21 cellular contexts compared by ENCODE assay signal in genomic region chr5:139284295-139284694, GRCh38. TPM values are rescaled to one million over a fixed set of nuclear protein-coding genes. Genes with fewer than 3 reads are reported as not detected.
A peak's percentile ranks its signal among the peaks of the same experiment; 100 is the strongest.
DNase-seq lines count a peak whose midpoint lies in the region; ATAC-seq and TF ChIP-seq lines count a peak whose summit lies in the region.
"Had no signal": no experiment of that assay in that cellular context is flagged by ENCODE, and none has a peak within 500 bp of the region (broad histone marks: within the 10 kb centered on the region; RNA-seq: fewer than 3 reads in every experiment).

No MANE protein-coding gene starts in this region.

- H3K36me3 Mint-ChIP-seq in stimulated activated naive CD8-positive, alpha-beta T cell treated with anti-CD3 and anti-CD28 coated beads, Interleukin-15, Interleukin-2, amounts not matched to agents 100 ng/mL and 50 ng/mL, for 24 hours (ENCODE audit: low read depth), result peaks cover 73% of the 10 kb centered on the region
- H3K36me3 Mint-ChIP-seq in endodermal cell (ENCODE audit: low read depth), result peaks cover 55% of the 10 kb centered on the region
- H3K36me3 Mint-ChIP-seq in stimulated activated effector memory CD8-positive, alpha-beta T cell treated with anti-CD3 and anti-CD28 coated beads, Interleukin-12 subunit alpha, Interleukin-12 subunit beta, amount 100 ng/mL, for 72 hours, result peaks cover 92% of the 10 kb centered on the region
- H3K36me3 Mint-ChIP-seq in effector memory CD8-positive, alpha-beta T cell (ENCODE audit: insufficient read depth), result peaks cover 13% of the 10 kb centered on the region

- TF ChIP-seq CTCF in VCaP (conservative IDR thresholded peaks at IDR 0.05) (no peak), endodermal cell (conservative IDR thresholded peaks at IDR 0.05) (no peak)

- DNase-seq in stimulated activated naive CD8-positive, alpha-beta T cell treated with anti-CD3 and anti-CD28 coated beads, Interleukin-15, Interleukin-2, amounts not matched to agents 100 U/mL and 50 U/mL, for 24 hours, result no peak
- DNase-seq in endodermal cell (peak; percentile 31), OCI-M1 (lab: John Stamatoyannopoulos, UW) (no peak), RKO (ENCODE audit: low spot score) (no peak)
- no peak for DNase-seq in stimulated activated effector memory CD8-positive, alpha-beta T cell treated with anti-CD3 and anti-CD28 coated beads, Interleukin-12 subunit alpha, Interleukin-12 subunit beta, amount 100 ng/mL, for 72 hours (ENCODE audit: low spot score in 2 of 2)
- no peak for DNase-seq in effector memory CD8-positive, alpha-beta T cell
- DNase-seq: Calu3; CD8-positive, alpha-beta T cell; DMS79 treated with DMSO at 0.1 percent for 48 hours; GF-D8; GM23248; H7; HFFc6; IMR-90 had no signal

- H3K4me1 ChIP-seq in endodermal cell (ENCODE audit: control insufficient read depth, insufficient read depth, low read length), result peaks cover 28% of the 10 kb centered on the region

- no peak for ATAC-seq in stimulated activated naive CD8-positive, alpha-beta T cell treated with anti-CD3 and anti-CD28 coated beads, Interleukin-15, Interleukin-2, amounts not matched to agents 100 U/mL and 50 U/mL, for 24 hours
- no peak for ATAC-seq in stimulated activated effector memory CD8-positive, alpha-beta T cell treated with anti-CD3 and anti-CD28 coated beads, Interleukin-12 subunit alpha, Interleukin-12 subunit beta, amount 100 ng/mL, for 72 hours
- ATAC-seq in effector memory CD8-positive, alpha-beta T cell (replicated peaks), result no peak
- ATAC-seq: CD8-positive, alpha-beta T cell; GM12878; HCT116 had no signal

- H3K9me3 ChIP-seq in endodermal cell (ENCODE audit: control insufficient read depth, low read length), result no peaks in the 10 kb centered on the region
- H3K9me3 ChIP-seq: BLaER1 treated with 17β-estradiol and CSF1 and Interleukin-3, amounts not matched to agents 10 nM and 100 nM had no signal

- H3K4me3 Mint-ChIP-seq in stimulated activated naive CD8-positive, alpha-beta T cell treated with anti-CD3 and anti-CD28 coated beads, Interleukin-15, Interleukin-2, amounts not matched to agents 100 ng/mL and 50 ng/mL, for 24 hours, result no peak overlapping the region
- no peak overlapping the region for H3K4me3 Mint-ChIP-seq in endodermal cell
- H3K4me3 Mint-ChIP-seq in stimulated activated effector memory CD8-positive, alpha-beta T cell treated with anti-CD3 and anti-CD28 coated beads, Interleukin-12 subunit alpha, Interleukin-12 subunit beta, amount 100 ng/mL, for 72 hours, result no peak overlapping the region
- H3K4me3 Mint-ChIP-seq in effector memory CD8-positive, alpha-beta T cell, result no peak overlapping the region
- H3K4me3 Mint-ChIP-seq: B cell; CD8-positive, alpha-beta T cell; HFFc6 had no signal

- peak overlapping the region; percentile 10; the same call in 1 of the 2 replicates for H3K27ac ChIP-seq in VCaP
- H3K27ac ChIP-seq in endodermal cell (ENCODE audit: low read depth, low read length), result no peak overlapping the region
- H3K27ac ChIP-seq: BLaER1 treated with 17β-estradiol and CSF1 and Interleukin-3, amounts not matched to agents 10 nM and 100 nM; GM23248; HL-60 had no signal

- peaks cover 67% of the 10 kb centered on the region for H3K36me3 ChIP-seq in endodermal cell (ENCODE audit: control insufficient read depth, insufficient read depth, low read length)

- H3K27me3 ChIP-seq in endodermal cell (ENCODE audit: control insufficient read depth, insufficient read depth, low read length, poor library complexity, severe bottlenecking), result no peaks in the 10 kb centered on the region
- H3K27me3 ChIP-seq: BLaER1 treated with 17β-estradiol and CSF1 and Interleukin-3, amounts not matched to agents 10 nM and 100 nM had no signal

- H3K4me1 Mint-ChIP-seq in stimulated activated naive CD8-positive, alpha-beta T cell treated with anti-CD3 and anti-CD28 coated beads, Interleukin-15, Interleukin-2, amounts not matched to agents 100 ng/mL and 50 ng/mL, for 24 hours (ENCODE audit: low read depth), result peaks cover 35% of the 10 kb centered on the region
- H3K4me1 Mint-ChIP-seq in endodermal cell, result peaks cover 38% of the 10 kb centered on the region
- peaks cover 12% of the 10 kb centered on the region for H3K4me1 Mint-ChIP-seq in stimulated activated effector memory CD8-positive, alpha-beta T cell treated with anti-CD3 and anti-CD28 coated beads, Interleukin-12 subunit alpha, Interleukin-12 subunit beta, amount 100 ng/mL, for 72 hours
- H3K4me1 Mint-ChIP-seq in effector memory CD8-positive, alpha-beta T cell (ENCODE audit: low read depth in 2 of 2), result no peaks in the 10 kb centered on the region

- H3K9me3 Mint-ChIP-seq in stimulated activated naive CD8-positive, alpha-beta T cell treated with anti-CD3 and anti-CD28 coated beads, Interleukin-15, Interleukin-2, amounts not matched to agents 100 ng/mL and 50 ng/mL, for 24 hours, result no peaks in the 10 kb centered on the region
- H3K9me3 Mint-ChIP-seq in endodermal cell, result no peaks in the 10 kb centered on the region
- H3K9me3 Mint-ChIP-seq in stimulated activated effector memory CD8-positive, alpha-beta T cell treated with anti-CD3 and anti-CD28 coated beads, Interleukin-12 subunit alpha, Interleukin-12 subunit beta, amount 100 ng/mL, for 72 hours, result no peaks in the 10 kb centered on the region
- no peaks in the 10 kb centered on the region for H3K9me3 Mint-ChIP-seq in effector memory CD8-positive, alpha-beta T cell
- H3K9me3 Mint-ChIP-seq: CD8-positive, alpha-beta T cell; HFFc6 had no signal

- H3K9ac ChIP-seq in endodermal cell (ENCODE audit: extremely low read depth, low read length, poor library complexity, severe bottlenecking), result no peak overlapping the region
- H3K9ac ChIP-seq: BLaER1 treated with 17β-estradiol and CSF1 and Interleukin-3, amounts not matched to agents 10 nM and 100 nM; GM23248 had no signal

- H3K27ac Mint-ChIP-seq in stimulated activated naive CD8-positive, alpha-beta T cell treated with anti-CD3 and anti-CD28 coated beads, Interleukin-15, Interleukin-2, amounts not matched to agents 100 ng/mL and 50 ng/mL, for 24 hours, result peak overlapping the region; percentile 63
- no peak overlapping the region for H3K27ac Mint-ChIP-seq in endodermal cell
- H3K27ac Mint-ChIP-seq in stimulated activated effector memory CD8-positive, alpha-beta T cell treated with anti-CD3 and anti-CD28 coated beads, Interleukin-12 subunit alpha, Interleukin-12 subunit beta, amount 100 ng/mL, for 72 hours, result peak overlapping the region; percentile 3
- no peak overlapping the region for H3K27ac Mint-ChIP-seq in effector memory CD8-positive, alpha-beta T cell
- H3K27ac Mint-ChIP-seq: B cell; CD8-positive, alpha-beta T cell had no signal

- peak overlapping the region; percentile 56 for H3K4me3 ChIP-seq in endodermal cell (ENCODE audit: low read length)
- H3K4me3 ChIP-seq: BLaER1 treated with 17β-estradiol and CSF1 and Interleukin-3, amounts not matched to agents 10 nM and 100 nM; GM12878; GM23248 had no signal

- WGBS in endodermal cell (ENCODE audit: insufficient coverage in 1 of 2, insufficient read length in 1 of 2), 2 experiments, result 93 to 94% methylated on average over 7 to 8 of the region's 8 CpGs

- no peaks in the 10 kb centered on the region for H3K27me3 Mint-ChIP-seq in stimulated activated naive CD8-positive, alpha-beta T cell treated with anti-CD3 and anti-CD28 coated beads, Interleukin-15, Interleukin-2, amounts not matched to agents 100 ng/mL and 50 ng/mL, for 24 hours
- H3K27me3 Mint-ChIP-seq in endodermal cell (ENCODE audit: insufficient read depth), result no peaks in the 10 kb centered on the region
- H3K27me3 Mint-ChIP-seq in effector memory CD8-positive, alpha-beta T cell, result no peaks in the 10 kb centered on the region
- H3K27me3 Mint-ChIP-seq: B cell had no signal

RNA-seq across cellular contexts. Expression of gene MATR3, which starts 9.2 kb away (rescaled TPM):
- total RNA-seq in endodermal cell, result 100 to 1,000 TPM; 250 to 279 TPM
- 439 TPM for polyA plus RNA-seq in endodermal cell (2013, experiment 1 of 2)
- 415 TPM for polyA plus RNA-seq in endodermal cell (2013, experiment 2 of 2)

RNA-seq across cellular contexts. Expression of gene PAIP2, which starts 57.4 kb away (rescaled TPM):
- total RNA-seq in endodermal cell, result 100 to 1,000 TPM; 128 to 142 TPM
- 193 TPM for polyA plus RNA-seq in endodermal cell (2013, experiment 1 of 2)
- polyA plus RNA-seq in endodermal cell (2013, experiment 2 of 2), result 186 TPM

Comparison
In these comparisons a context has a peak if more than half of its experiments do, and no peak if none do; other contexts are left out.
1. H3K27ac Mint-ChIP-seq: peak in stimulated activated naive CD8-positive, alpha-beta T cell treated with anti-CD3 and anti-CD28 coated beads, Interleukin-15, Interleukin-2, amounts not matched to agents 100 ng/mL and 50 ng/mL, for 24 hours (single experiment) and stimulated activated effector memory CD8-positive, alpha-beta T cell treated with anti-CD3 and anti-CD28 coated beads, Interleukin-12 subunit alpha, Interleukin-12 subunit beta, amount 100 ng/mL, for 72 hours (single experiment); none in endodermal cell (single experiment) and effector memory CD8-positive, alpha-beta T cell (0 of 2).